Comparison of ENCODE assay signal across 26 cellular contexts in genomic region chr11:105208038-105208437, GRCh38.
"Had no signal": no experiment of that assay in that cellular context is flagged by ENCODE, and none has a peak within 500 bp of the region (broad histone marks: within the 10 kb centered on the region; RNA-seq: fewer than 3 reads in every experiment).

No MANE protein-coding gene starts in this region.

- H3K27ac ChIP-seq: body of pancreas, Peyer's patch, RWPE1 had no signal

- H3K4me1 ChIP-seq: Peyer's patch had no signal

- H3K27ac Mint-ChIP-seq: activated B cell treated with CpG ODN at 0.5 μM for 24 hours; activated CD4-positive, alpha-beta T cell treated with anti-CD3 and anti-CD28 coated beads, Interleukin-2, amount 10 ng/mL, durations not matched to agents 24 days and 14 days; activated CD8-positive, alpha-beta memory T cell treated with anti-CD3 and anti-CD28 coated beads, Interleukin-2, amount 10 ng/mL, durations not matched to agents 7 days and 5 days; activated naive CD4-positive, alpha-beta T cell treated with anti-CD3 and anti-CD28 coated beads, Interleukin-2, amount 50 U/mL, for 24 hours; activated T-cell treated with anti-CD3 and anti-CD28 coated beads, Interleukin-2, amount 50 U/mL, for 24 hours; activated T-helper 1 cell treated with anti-CD3 and anti-CD28 coated beads, Interleukin-12 subunit alpha, Interleukin-12 subunit beta, Interleukin-2, Interleukin-4 antibody, amounts not matched to agents 30 ng/mL and 10 ng/mL and 1 ng/mL, durations not matched to agents 14 hours and 24 hours and 36 hours; T-helper 1 cell treated with Interleukin-12 subunit alpha and Interleukin-12 subunit beta and Interleukin-4 antibody, amounts not matched to agents 30 μg/mL and 1 μg/mL, for 36 hours had no signal

- H3K36me3 ChIP-seq: Peyer's patch had no signal

- H3K27me3 Mint-ChIP-seq: activated CD4-positive, alpha-beta T cell treated with anti-CD3 and anti-CD28 coated beads, Interleukin-2, amount 10 ng/mL, durations not matched to agents 24 days and 14 days; activated naive CD4-positive, alpha-beta T cell treated with anti-CD3 and anti-CD28 coated beads, Interleukin-2, amount 50 U/mL, for 24 hours; activated T-cell treated with anti-CD3 and anti-CD28 coated beads, Interleukin-2, amount 50 U/mL, for 24 hours had no signal

- H3K27me3 ChIP-seq: body of pancreas, Peyer's patch had no signal

- H3K4me3 ChIP-seq: body of pancreas, Peyer's patch had no signal

- H3K36me3 Mint-ChIP-seq: activated CD8-positive, alpha-beta memory T cell treated with anti-CD3 and anti-CD28 coated beads, Interleukin-2, amount 10 ng/mL, durations not matched to agents 7 days and 5 days; activated naive CD4-positive, alpha-beta T cell treated with anti-CD3 and anti-CD28 coated beads, Interleukin-2, amount 50 U/mL, for 24 hours had no signal

- H3K9me3 Mint-ChIP-seq: activated B cell treated with CpG ODN at 0.5 μM for 24 hours; activated CD4-positive, alpha-beta T cell treated with anti-CD3 and anti-CD28 coated beads, Interleukin-2, amount 10 ng/mL, durations not matched to agents 24 days and 14 days; activated naive CD4-positive, alpha-beta T cell treated with anti-CD3 and anti-CD28 coated beads, Interleukin-2, amount 50 U/mL, for 24 hours; activated T-cell treated with anti-CD3 and anti-CD28 coated beads, Interleukin-2, amount 50 U/mL, for 24 hours; activated T-helper 1 cell treated with anti-CD3 and anti-CD28 coated beads, Interleukin-12 subunit alpha, Interleukin-12 subunit beta, Interleukin-2, Interleukin-4 antibody, amounts not matched to agents 30 ng/mL and 10 ng/mL and 1 ng/mL, durations not matched to agents 14 hours and 24 hours and 36 hours; T-helper 1 cell treated with Interleukin-12 subunit alpha and Interleukin-12 subunit beta and Interleukin-4 antibody, amounts not matched to agents 30 μg/mL and 1 μg/mL, for 36 hours had no signal

- DNase-seq: activated B cell treated with CpG ODN at 0.5 μM for 24 hours; activated CD4-positive, alpha-beta T cell treated with anti-CD3 and anti-CD28 coated beads for 1 hour; activated CD4-positive, alpha-beta T cell treated with anti-CD3 and anti-CD28 coated beads, Interleukin-2, amount 10 ng/mL, durations not matched to agents 24 days and 14 days; activated CD4-positive, alpha-beta T cell treated with anti-CD3 and anti-CD28 coated beads, Interleukin-2, amount 50 U/mL, for 48 hours; activated CD8-positive, alpha-beta memory T cell treated with anti-CD3 and anti-CD28 coated beads, Interleukin-2, amount 10 ng/mL, durations not matched to agents 7 days and 5 days; activated effector memory CD4-positive, alpha-beta T cell treated with Interleukin-2 at 50 U/mL for 16 hours; activated naive CD4-positive, alpha-beta T cell; activated T-cell treated with anti-CD3 and anti-CD28 coated beads, Interleukin-2, amount 50 U/mL, for 24 hours; aorta; body of pancreas; central memory CD4-positive, alpha-beta T cell; KG1; NCI-H1105 treated with DMSO at 0.1 percent for 48 hours; NCI-H1436 treated with DMSO at 0.1 percent for 48 hours; NCI-H187; NCI-H2081; NCI-H510A treated with DMSO at 0.1 percent for 48 hours; NCI-H69; NK-92 treated with Interleukin-12 subunit alpha and Interleukin-12 subunit beta, amount 100 ng/mL, for 24 hours; OCI-M1; Peyer's patch; Right ventricle myocardium superior had no signal

- ATAC-seq: activated CD8-positive, alpha-beta memory T cell treated with anti-CD3 and anti-CD28 coated beads, Interleukin-2, amount 10 ng/mL, durations not matched to agents 7 days and 5 days; body of pancreas had no signal

- H3K9me3 ChIP-seq: body of pancreas, Peyer's patch had no signal

- H3K4me3 Mint-ChIP-seq: activated B cell treated with CpG ODN at 0.5 μM for 24 hours; activated CD4-positive, alpha-beta T cell treated with anti-CD3 and anti-CD28 coated beads, Interleukin-2, amount 10 ng/mL, durations not matched to agents 24 days and 14 days; activated CD8-positive, alpha-beta memory T cell treated with anti-CD3 and anti-CD28 coated beads, Interleukin-2, amount 10 ng/mL, durations not matched to agents 7 days and 5 days; activated naive CD4-positive, alpha-beta T cell treated with anti-CD3 and anti-CD28 coated beads, Interleukin-2, amount 50 U/mL, for 24 hours; activated T-cell treated with anti-CD3 and anti-CD28 coated beads, Interleukin-2, amount 50 U/mL, for 24 hours; activated T-helper 1 cell treated with anti-CD3 and anti-CD28 coated beads, Interleukin-12 subunit alpha, Interleukin-12 subunit beta, Interleukin-2, Interleukin-4 antibody, amounts not matched to agents 30 ng/mL and 10 ng/mL and 1 ng/mL, durations not matched to agents 14 hours and 24 hours and 36 hours; T-helper 1 cell treated with Interleukin-12 subunit alpha and Interleukin-12 subunit beta and Interleukin-4 antibody, amounts not matched to agents 30 μg/mL and 1 μg/mL, for 36 hours had no signal
